ENCODE assay signal across 18 cellular contexts in the genomic region with DNA sequence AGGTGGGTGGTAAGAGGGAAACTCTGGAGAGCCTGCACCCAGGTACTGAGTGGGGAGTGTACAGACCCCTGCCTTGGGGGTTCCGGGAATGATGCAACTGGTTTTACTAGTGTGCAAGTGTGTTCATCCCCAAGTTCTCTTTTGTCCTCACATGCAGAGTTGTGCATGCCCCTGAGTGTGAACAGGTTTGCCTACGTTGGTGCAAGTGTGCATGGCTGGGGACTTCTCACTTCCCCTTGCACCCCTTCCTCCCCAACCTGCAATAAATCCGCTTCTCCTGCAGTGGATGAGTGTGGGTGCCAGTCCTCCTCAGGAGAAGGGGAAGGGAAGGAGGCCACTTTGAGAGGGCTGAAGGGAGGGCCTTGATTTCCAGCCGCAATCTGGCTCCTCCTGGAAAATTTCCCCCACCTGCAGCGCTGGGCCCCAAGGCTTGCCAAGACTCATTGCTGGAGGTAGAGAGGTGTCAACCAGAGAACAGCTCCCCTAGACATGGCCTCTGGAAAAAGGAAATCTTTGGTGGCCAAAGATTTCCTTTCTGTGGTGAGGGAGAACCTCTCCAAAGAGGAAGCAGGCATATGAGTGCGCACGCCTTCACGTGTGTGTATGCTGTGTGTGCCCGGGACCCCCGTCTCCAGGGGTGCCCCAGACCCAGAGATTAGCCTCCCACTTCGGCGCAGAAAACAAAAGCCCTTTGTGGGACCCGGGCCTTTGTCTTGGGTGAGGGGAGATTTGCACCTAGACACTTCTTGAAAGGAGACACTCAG. TPM values are rescaled to one million over a fixed set of nuclear protein-coding genes. Genes with fewer than 3 reads are reported as not detected.
DNase-seq lines count a peak whose midpoint lies in the region; ATAC-seq and TF ChIP-seq lines count a peak whose summit lies in the region.
"Had no signal": no experiment of that assay in that cellular context is flagged by ENCODE, and none has a peak within 500 bp of the region (broad histone marks: within the 10 kb centered on the region; RNA-seq: fewer than 3 reads in every experiment).

No MANE protein-coding gene starts in this region.

- no peaks in the 10 kb centered on the region for H3K9me2 ChIP-seq in Loucy (replicated peaks; ENCODE audit: low read depth, low read length)

- 0 out of 2 replicates have a peak, but pooled peaks cover 3% of the 10 kb centered on the region for H3F3A ChIP-seq in Loucy (ENCODE audit: low read depth)

- peaks cover 88% of the 10 kb centered on the region for H3K4me1 ChIP-seq in Loucy (ENCODE audit: insufficient read depth, low read length, poor library complexity, severe bottlenecking)

- H4K20me1 ChIP-seq in Loucy (ENCODE audit: insufficient read depth, low read length, poor library complexity, severe bottlenecking): no peaks in the 10 kb centered on the region

- DNase-seq in GDM1 (lab: John Stamatoyannopoulos, UW) (peak; percentile 41), chondrocyte (ENCODE audit: low spot score) (peak; percentile 66), endothelial cell (ENCODE audit: low spot score) (no peak), SKM-1 treated with dmso at 0.1 percent for 144 hours (lab: John Stamatoyannopoulos, UW; ENCODE audit: unreplicated experiment) (no peak), NCI-H1092 (lab: John Stamatoyannopoulos, UW) (no peak)
- DNase-seq: CD8-positive, alpha-beta memory T cell; GOT3; MM.1S; NCI-H146; NCI-H2081; NCI-H510A treated with DMSO at 0.1 percent for 48 hours had no signal

- H2AFZ ChIP-seq in Loucy (ENCODE audit: low read length): no peak overlapping the region

- peak; percentile 22 for ATAC-seq in stimulated activated memory B cell treated with anti-CD40 and anti-IgM and Interleukin-4, amounts not matched to agents 10 μg/mL and 1 μg/mL and 100 μg/mL, for 72 hours
- ATAC-seq: HepG2 had no signal

- H3K27me3 Mint-ChIP-seq in chondrocyte (ENCODE audit: low read depth) (peaks cover 7% of the 10 kb centered on the region), endothelial cell (ENCODE audit: unreplicated experiment) (peaks cover 22% of the 10 kb centered on the region)
- peaks cover 80% of the 10 kb centered on the region for H3K27me3 Mint-ChIP-seq in stimulated activated memory B cell treated with anti-CD40 and anti-IgM and Interleukin-4, amounts not matched to agents 10 μg/mL and 1 μg/mL and 100 μg/mL, for 72 hours

- TF ChIP-seq CTCF in Loucy (conservative IDR thresholded peaks at IDR 0.05; ENCODE audit: low read length) (no peak), chondrocyte (IDR thresholded peaks at IDR 0.05) (no peak), endothelial cell (IDR thresholded peaks at IDR 0.05; ENCODE audit: unreplicated experiment) (no peak)

- H3K79me2 ChIP-seq in Loucy (ENCODE audit: insufficient read depth, low read length): no peaks in the 10 kb centered on the region

- H3K9me3 ChIP-seq in Loucy (ENCODE audit: insufficient read depth, low read depth, low read length): no peaks in the 10 kb centered on the region
- H3K9me3 ChIP-seq: BE2C had no signal

- no peaks in the 10 kb centered on the region for H3K36me3 ChIP-seq in Loucy (ENCODE audit: insufficient read depth, low read length)
- H3K36me3 ChIP-seq: BE2C had no signal

- peaks cover 17% of the 10 kb centered on the region for H3K4me1 Mint-ChIP-seq in chondrocyte (ENCODE audit: low read depth)
- H3K4me1 Mint-ChIP-seq in stimulated activated memory B cell treated with anti-CD40 and anti-IgM and Interleukin-4, amounts not matched to agents 10 μg/mL and 1 μg/mL and 100 μg/mL, for 72 hours: peaks cover 14% of the 10 kb centered on the region
- peaks cover 28% of the 10 kb centered on the region for H3K4me1 Mint-ChIP-seq in endothelial cell (ENCODE audit: unreplicated experiment)

- no peak overlapping the region for H3K4me3 ChIP-seq in Loucy (ENCODE audit: low read length, poor library complexity, severe bottlenecking)

- no peaks in the 10 kb centered on the region for H3K36me3 Mint-ChIP-seq in chondrocyte (ENCODE audit: low read depth)
- H3K36me3 Mint-ChIP-seq in stimulated activated memory B cell treated with anti-CD40 and anti-IgM and Interleukin-4, amounts not matched to agents 10 μg/mL and 1 μg/mL and 100 μg/mL, for 72 hours: no peaks in the 10 kb centered on the region
- peaks cover 7% of the 10 kb centered on the region for H3K36me3 Mint-ChIP-seq in endothelial cell (ENCODE audit: low read depth, unreplicated experiment)
- H3K36me3 Mint-ChIP-seq: CD8-positive, alpha-beta memory T cell had no signal

- H3K9ac ChIP-seq in Loucy (ENCODE audit: low read depth, low read length, poor library complexity, severe bottlenecking): peak overlapping the region; percentile 26
- H3K9ac ChIP-seq: KMS-11 had no signal

- peak overlapping the region; percentile 54 for H3K4me2 ChIP-seq in Loucy (ENCODE audit: low read depth, low read length, poor library complexity, severe bottlenecking)
- H3K4me2 ChIP-seq: KMS-11 had no signal

- H3K9me3 Mint-ChIP-seq in chondrocyte (ENCODE audit: low read depth) (no peaks in the 10 kb centered on the region), endothelial cell (ENCODE audit: unreplicated experiment) (no peaks in the 10 kb centered on the region)
- no peaks in the 10 kb centered on the region for H3K9me3 Mint-ChIP-seq in stimulated activated memory B cell treated with anti-CD40 and anti-IgM and Interleukin-4, amounts not matched to agents 10 μg/mL and 1 μg/mL and 100 μg/mL, for 72 hours
- H3K9me3 Mint-ChIP-seq: CD8-positive, alpha-beta memory T cell had no signal

- no peaks in the 10 kb centered on the region for H3K27me3 ChIP-seq in Loucy (ENCODE audit: insufficient read depth, low read length, poor library complexity, severe bottlenecking)
- H3K27me3 ChIP-seq: BE2C had no signal

- no peak overlapping the region for H3K4me3 Mint-ChIP-seq in chondrocyte (ENCODE audit: unreplicated experiment)
- no peak overlapping the region for H3K4me3 Mint-ChIP-seq in stimulated activated memory B cell treated with anti-CD40 and anti-IgM and Interleukin-4, amounts not matched to agents 10 μg/mL and 1 μg/mL and 100 μg/mL, for 72 hours
- no peak overlapping the region for H3K4me3 Mint-ChIP-seq in endothelial cell (ENCODE audit: unreplicated experiment)
- H3K4me3 Mint-ChIP-seq: CD8-positive, alpha-beta memory T cell had no signal

- no peak overlapping the region for H3K27ac Mint-ChIP-seq in chondrocyte (ENCODE audit: unreplicated experiment)
- no peak overlapping the region for H3K27ac Mint-ChIP-seq in stimulated activated memory B cell treated with anti-CD40 and anti-IgM and Interleukin-4, amounts not matched to agents 10 μg/mL and 1 μg/mL and 100 μg/mL, for 72 hours
- H3K27ac Mint-ChIP-seq in endothelial cell (ENCODE audit: unreplicated experiment): no peak overlapping the region

RNA-seq across cellular contexts. Expression of gene AQP2, which starts 5.5 kb away (rescaled TPM):
- not detected in 3 replicates for total RNA-seq in chondrocyte
- 0.05 TPM for total RNA-seq in endothelial cell (ENCODE audit: unreplicated experiment)
- total RNA-seq: CD8-positive, alpha-beta memory T cell; HepG2; RPMI7951; T-helper 2 cell treated with Interferon-gamma antibody and Interleukin-4, amounts not matched to agents 100 ng/mL and 5 ng/mL, for 36 hours had no signal

RNA-seq across cellular contexts. Expression of gene AQP5, which starts 5.6 kb away (rescaled TPM):
- total RNA-seq in chondrocyte: 0.20 TPM in 1 of 3 replicates, not detected in the others
- total RNA-seq in endothelial cell (ENCODE audit: unreplicated experiment): 0.26 TPM
- total RNA-seq: CD8-positive, alpha-beta memory T cell; HepG2; RPMI7951; T-helper 2 cell treated with Interferon-gamma antibody and Interleukin-4, amounts not matched to agents 100 ng/mL and 5 ng/mL, for 36 hours had no signal

RNA-seq across cellular contexts. Expression of gene AQP6, which starts 16.7 kb away (rescaled TPM):
- not detected in 3 replicates for total RNA-seq in chondrocyte
- total RNA-seq in endothelial cell (ENCODE audit: unreplicated experiment): not detected
- total RNA-seq: CD8-positive, alpha-beta memory T cell; RPMI7951; T-helper 2 cell treated with Interferon-gamma antibody and Interleukin-4, amounts not matched to agents 100 ng/mL and 5 ng/mL, for 36 hours had no signal

RNA-seq across cellular contexts. Expression of gene FAIM2, which starts 52.4 kb away (rescaled TPM):
- total RNA-seq in chondrocyte: 0.47 to 1.3 TPM (median 0.74 TPM) in 3 replicates
- total RNA-seq in endothelial cell (ENCODE audit: unreplicated experiment): not detected
- total RNA-seq: HepG2 had no signal

Comparison
In these comparisons a context has a peak if more than half of its experiments do, and no peak if none do; other contexts are left out.
1. DNase-seq: peak in GDM1 (single experiment) and chondrocyte (single experiment); none in endothelial cell (single experiment), SKM-1 treated with dmso at 0.1 percent for 144 hours (single experiment) and NCI-H1092 (single experiment).